ENCODE assay signal across 11 cellular contexts in genomic region chr7:99762680-99763327, GRCh38. TPM values are rescaled to one million over a fixed set of nuclear protein-coding genes. Genes with fewer than 3 reads are reported as not detected.
DNase-seq lines count a peak whose midpoint lies in the region; ATAC-seq and TF ChIP-seq lines count a peak whose summit lies in the region.
"Had no signal": no experiment of that assay in that cellular context is flagged by ENCODE, and none has a peak within 500 bp of the region (broad histone marks: within the 10 kb centered on the region; RNA-seq: fewer than 3 reads in every experiment).

No MANE protein-coding gene starts in this region.

- no peak for TF ChIP-seq CTCF in esophagus squamous epithelium (IDR thresholded peaks at IDR 0.05)
- TF ChIP-seq CTCF in left lung (IDR thresholded peaks at IDR 0.05): no peak

- H3K4me1 Mint-ChIP-seq in activated naive CD8-positive, alpha-beta T cell treated with anti-CD3 and anti-CD28 coated beads for 36 hours: peaks cover 7% of the 10 kb centered on the region
- H3K4me1 Mint-ChIP-seq in activated naive CD8-positive, alpha-beta T cell treated with anti-CD3 and anti-CD28 coated beads, Interleukin-2, amount 50 U/mL, for 24 hours: peaks cover 7% of the 10 kb centered on the region
- H3K4me1 Mint-ChIP-seq in T-helper 17 cell: peaks cover 5% of the 10 kb centered on the region

- H3K27me3 ChIP-seq in esophagus squamous epithelium (no peaks in the 10 kb centered on the region), left lung (no peaks in the 10 kb centered on the region)

- H3K27ac ChIP-seq in esophagus squamous epithelium (peak overlapping the region in 3 of 4 donors; percentile 24 to 69 (median 69)), left lung (no peak overlapping the region)

- no peaks in the 10 kb centered on the region for H3K27me3 Mint-ChIP-seq in activated naive CD8-positive, alpha-beta T cell treated with anti-CD3 and anti-CD28 coated beads for 36 hours
- peaks cover 6% of the 10 kb centered on the region for H3K27me3 Mint-ChIP-seq in activated naive CD8-positive, alpha-beta T cell treated with anti-CD3 and anti-CD28 coated beads, Interleukin-2, amount 50 U/mL, for 24 hours
- peaks cover 15% of the 10 kb centered on the region for H3K27me3 Mint-ChIP-seq in T-helper 17 cell

- no peaks in the 10 kb centered on the region for H3K9me3 ChIP-seq in esophagus squamous epithelium
- no peaks in the 10 kb centered on the region for H3K9me3 ChIP-seq in left lung
- H3K9me3 ChIP-seq in T-helper 17 cell (ENCODE audit: control insufficient read depth, low read length, poor library complexity, severe bottlenecking): no peaks in the 10 kb centered on the region

- in situ Hi-C loops in ACHN (cut with HindIII; ENCODE audit: low pct_ligation_motif_present, low pct_unique_long_range_greater_than_20kb, low sequenced_read_pairs): no loop called here

- H3K36me3 ChIP-seq in esophagus squamous epithelium (no peaks in the 10 kb centered on the region), left lung (no peaks in the 10 kb centered on the region)

- H3K4me1 ChIP-seq in esophagus squamous epithelium (peaks cover 0 to 15% (median 0%) of the 10 kb centered on the region in 3 donors), left lung (no peaks in the 10 kb centered on the region)

- no peak for ATAC-seq in activated naive CD8-positive, alpha-beta T cell treated with anti-CD3 and anti-CD28 coated beads, Interleukin-2, amount 50 U/mL, for 24 hours
- ATAC-seq in left lung: peak; percentile 89
- no peak for ATAC-seq in T-helper 17 cell

- intact Hi-C loops in esophagus squamous epithelium (cut with DNase I): no loop called here
- intact Hi-C loops in left lung (cut with DNase I): no loop called here

- peak overlapping the region; percentile 8 for H3K27ac Mint-ChIP-seq in activated naive CD8-positive, alpha-beta T cell treated with anti-CD3 and anti-CD28 coated beads for 36 hours
- H3K27ac Mint-ChIP-seq in activated naive CD8-positive, alpha-beta T cell treated with anti-CD3 and anti-CD28 coated beads, Interleukin-2, amount 50 U/mL, for 24 hours: no peak overlapping the region
- H3K27ac Mint-ChIP-seq in T-helper 17 cell: no peak overlapping the region

- H3K4me3 ChIP-seq in esophagus squamous epithelium (no peak overlapping the region), left lung (no peak overlapping the region)

- no peaks in the 10 kb centered on the region for H3K36me3 Mint-ChIP-seq in activated naive CD8-positive, alpha-beta T cell treated with anti-CD3 and anti-CD28 coated beads for 36 hours
- H3K36me3 Mint-ChIP-seq in activated naive CD8-positive, alpha-beta T cell treated with anti-CD3 and anti-CD28 coated beads, Interleukin-2, amount 50 U/mL, for 24 hours (ENCODE audit: low read depth): no peaks in the 10 kb centered on the region
- peaks cover 6% of the 10 kb centered on the region for H3K36me3 Mint-ChIP-seq in T-helper 17 cell (ENCODE audit: low read depth)

- DNase-seq in activated naive CD8-positive, alpha-beta T cell treated with anti-CD3 and anti-CD28 coated beads for 36 hours: no peak
- no peak for DNase-seq in activated naive CD8-positive, alpha-beta T cell treated with anti-CD3 and anti-CD28 coated beads, Interleukin-2, amount 50 U/mL, for 24 hours
- DNase-seq in esophagus squamous epithelium (lab: John Stamatoyannopoulos, UW) (no peak), left lung (peak; percentile 35 to 37), ureter (ENCODE audit: low spot score) (peak; percentile 51), T-helper 17 cell (no peak), NCI-H1694 treated with DMSO at 0.1 percent for 48 hours (lab: John Stamatoyannopoulos, UW) (no peak), ACHN (no peak)
- DNase-seq: amygdala, NCI-H187, retina had no signal

- 28 to 31% methylated on average over 7 of the region's 7 CpGs for WGBS in esophagus squamous epithelium, 2 donors

- no peaks in the 10 kb centered on the region for H3K9me3 Mint-ChIP-seq in activated naive CD8-positive, alpha-beta T cell treated with anti-CD3 and anti-CD28 coated beads for 36 hours
- no peaks in the 10 kb centered on the region for H3K9me3 Mint-ChIP-seq in activated naive CD8-positive, alpha-beta T cell treated with anti-CD3 and anti-CD28 coated beads, Interleukin-2, amount 50 U/mL, for 24 hours

- no peak for TF ChIP-seq POLR2A in esophagus squamous epithelium (IDR thresholded peaks at IDR 0.05)

- H3K4me3 Mint-ChIP-seq in activated naive CD8-positive, alpha-beta T cell treated with anti-CD3 and anti-CD28 coated beads for 36 hours: no peak overlapping the region
- H3K4me3 Mint-ChIP-seq in activated naive CD8-positive, alpha-beta T cell treated with anti-CD3 and anti-CD28 coated beads, Interleukin-2, amount 50 U/mL, for 24 hours: no peak overlapping the region
- H3K4me3 Mint-ChIP-seq in T-helper 17 cell: no peak overlapping the region

RNA-seq across cellular contexts. Expression of gene CYP3A4, which starts 21.2 kb away (rescaled TPM):
- not detected for total RNA-seq in activated naive CD8-positive, alpha-beta T cell treated with anti-CD3 and anti-CD28 coated beads for 36 hours
- total RNA-seq in esophagus squamous epithelium: not detected
- not detected for total RNA-seq in left lung
- not detected for total RNA-seq in ureter
- not detected for total RNA-seq in T-helper 17 cell

RNA-seq across cellular contexts. Expression of gene CYP3A7, which starts 27.8 kb away (rescaled TPM):
- total RNA-seq in activated naive CD8-positive, alpha-beta T cell treated with anti-CD3 and anti-CD28 coated beads for 36 hours: not detected
- total RNA-seq in esophagus squamous epithelium (not detected), left lung (under 1 TPM; 0.37 to 0.41 TPM), ureter (0.75 TPM), T-helper 17 cell (not detected)

Comparison
In these comparisons a context has a peak if more than half of its experiments do, and no peak if none do; other contexts are left out.
1. DNase-seq: peak in left lung (2 of 2) and ureter (single experiment); none in activated naive CD8-positive, alpha-beta T cell treated with anti-CD3 and anti-CD28 coated beads for 36 hours (single experiment), activated naive CD8-positive, alpha-beta T cell treated with anti-CD3 and anti-CD28 coated beads, Interleukin-2, amount 50 U/mL, for 24 hours (single experiment), esophagus squamous epithelium (single experiment), T-helper 17 cell (0 of 3), NCI-H1694 treated with DMSO at 0.1 percent for 48 hours (single experiment) and ACHN (single experiment).
2. H3K27ac ChIP-seq: peak in esophagus squamous epithelium (3 of 4); none in left lung (0 of 2).